In genomic region chr20:36235892-36236785, GRCh38 we compare ENCODE assay signal across 8 cellular contexts. TPM values are rescaled to one million over a fixed set of nuclear protein-coding genes. Genes with fewer than 3 reads are reported as not detected.
DNase-seq lines count a peak whose midpoint lies in the region; ATAC-seq and TF ChIP-seq lines count a peak whose summit lies in the region.

TSS of gene AAR2 (plus strand) at chr20:36236478. CDS start at chr20:36239869, 3,391 bp downstream.

- H3K4me3 Mint-ChIP-seq in CD4-positive, CD25-positive, alpha-beta regulatory T cell, result peak within 1 kb of the TSS; percentile 94 to 99 (median 96)
- H3K4me3 Mint-ChIP-seq in activated naive CD4-positive, alpha-beta T cell treated with anti-CD3 and anti-CD28 coated beads, Interleukin-2, amount 50 U/mL, for 24 hours, result peak within 1 kb of the TSS; percentile 91

- H3K4me3 ChIP-seq in CD4-positive, CD25-positive, alpha-beta regulatory T cell (ENCODE audit: low read depth, low read length), result peak within 1 kb of the TSS; percentile 98
- peak within 1 kb of the TSS; percentile 82 for H3K4me3 ChIP-seq in suprapubic skin

- no peaks in the 10 kb centered on the region for H3K9me3 Mint-ChIP-seq in CD4-positive, CD25-positive, alpha-beta regulatory T cell
- H3K9me3 Mint-ChIP-seq in activated naive CD4-positive, alpha-beta T cell treated with anti-CD3 and anti-CD28 coated beads, Interleukin-2, amount 50 U/mL, for 24 hours, result no peaks in the 10 kb centered on the region

- TF ChIP-seq EP300 in suprapubic skin (IDR thresholded peaks at IDR 0.05), result no peak

- TF ChIP-seq CTCF in omental fat pad (IDR thresholded peaks at IDR 0.05) (no peak), suprapubic skin (IDR thresholded peaks at IDR 0.05) (no peak)

- DNase-seq in CD4-positive, CD25-positive, alpha-beta regulatory T cell, result peak; percentile 47 to 90 (median 72)
- DNase-seq in NAMALWA (ENCODE audit: low spot score), result peak; percentile 83
- peak; percentile 58 for DNase-seq in SKM-1 (lab: John Stamatoyannopoulos, UW; ENCODE audit: unreplicated experiment)
- peak; percentile 22 for DNase-seq in glomerular endothelial cell (ENCODE audit: extremely low read depth, low read depth, low spot score)
- DNase-seq in omental fat pad (ENCODE audit: low spot score), result peak; percentile 25
- peak; percentile 86 to 91 for DNase-seq in suprapubic skin (ENCODE audit: low spot score in 2 of 2)

- no peaks in the 10 kb centered on the region for H3K9me3 ChIP-seq in CD4-positive, CD25-positive, alpha-beta regulatory T cell (ENCODE audit: control insufficient read depth in 2 of 2, low read length in 2 of 2)
- H3K9me3 ChIP-seq in suprapubic skin, result no peaks in the 10 kb centered on the region

- WGBS in suprapubic skin, result 12% methylated on average over 39 of the region's 44 CpGs

- peak in 1 of 2 donors; percentile 40 for TF ChIP-seq POLR2A in suprapubic skin (IDR thresholded peaks at IDR 0.05)

- H3K27me3 ChIP-seq in CD4-positive, CD25-positive, alpha-beta regulatory T cell (ENCODE audit: control insufficient read depth, insufficient read depth, low read length), result no peaks in the 10 kb centered on the region
- H3K27me3 ChIP-seq in suprapubic skin, result no peaks in the 10 kb centered on the region

- H3K36me3 Mint-ChIP-seq in CD4-positive, CD25-positive, alpha-beta regulatory T cell, result no peaks in the 10 kb centered on the region
- H3K36me3 Mint-ChIP-seq in activated naive CD4-positive, alpha-beta T cell treated with anti-CD3 and anti-CD28 coated beads, Interleukin-2, amount 50 U/mL, for 24 hours, result peaks cover 8% of the 10 kb centered on the region

- peak within 1 kb of the TSS; percentile 94 to 96 (median 94) for H3K27ac Mint-ChIP-seq in CD4-positive, CD25-positive, alpha-beta regulatory T cell
- H3K27ac Mint-ChIP-seq in activated naive CD4-positive, alpha-beta T cell treated with anti-CD3 and anti-CD28 coated beads, Interleukin-2, amount 50 U/mL, for 24 hours, result peak within 1 kb of the TSS; percentile 79

- peak within 1 kb of the TSS; percentile 66 for H3K27ac ChIP-seq in CD4-positive, CD25-positive, alpha-beta regulatory T cell (ENCODE audit: insufficient read depth, low read length, poor library complexity, severe bottlenecking)
- H3K27ac ChIP-seq in suprapubic skin, result peak within 1 kb of the TSS; percentile 85

- H3K36me3 ChIP-seq in CD4-positive, CD25-positive, alpha-beta regulatory T cell (ENCODE audit: control insufficient read depth, insufficient read depth, low read length), result peaks cover 17% of the 10 kb centered on the region
- H3K36me3 ChIP-seq in suprapubic skin, result peaks cover 16% of the 10 kb centered on the region

- peak; percentile 94 for ATAC-seq in CD4-positive, CD25-positive, alpha-beta regulatory T cell (ENCODE audit: low read depth in 2 of 2)
- ATAC-seq in GM21423 (IDR thresholded peaks at IDR 0.05; ENCODE audit: unreplicated experiment), result peak; percentile 76
- peak; percentile 93 for ATAC-seq in omental fat pad (ENCODE audit: low FRiP score)

- peaks cover 25 to 55% (median 41%) of the 10 kb centered on the region in 4 donors for H3K4me1 Mint-ChIP-seq in CD4-positive, CD25-positive, alpha-beta regulatory T cell
- H3K4me1 Mint-ChIP-seq in activated naive CD4-positive, alpha-beta T cell treated with anti-CD3 and anti-CD28 coated beads, Interleukin-2, amount 50 U/mL, for 24 hours, result peaks cover 41% of the 10 kb centered on the region

- no peaks in the 10 kb centered on the region for H3K27me3 Mint-ChIP-seq in CD4-positive, CD25-positive, alpha-beta regulatory T cell
- no peaks in the 10 kb centered on the region for H3K27me3 Mint-ChIP-seq in activated naive CD4-positive, alpha-beta T cell treated with anti-CD3 and anti-CD28 coated beads, Interleukin-2, amount 50 U/mL, for 24 hours

- H3K4me1 ChIP-seq in CD4-positive, CD25-positive, alpha-beta regulatory T cell (ENCODE audit: control insufficient read depth, insufficient read depth, low read length, poor library complexity, severe bottlenecking), result peaks cover 26% of the 10 kb centered on the region
- peaks cover 22% of the 10 kb centered on the region for H3K4me1 ChIP-seq in suprapubic skin

RNA-seq across cellular contexts. Expression of gene AAR2, which starts in this region (rescaled TPM):
- total RNA-seq in CD4-positive, CD25-positive, alpha-beta regulatory T cell, result 18.0 TPM
- 10 to 100 TPM; 46.4 to 58.3 (median 50.3) TPM for polyA plus RNA-seq in CD4-positive, CD25-positive, alpha-beta regulatory T cell
- total RNA-seq in glomerular endothelial cell, result 28.2 and 30.6 TPM in 2 replicates
- 10 to 100 TPM; 30.8 to 40.5 (median 32.3) TPM for total RNA-seq in omental fat pad
- total RNA-seq in suprapubic skin, result 10 to 100 TPM; 34.4 to 54.6 (median 43.8) TPM

Comparison
In these comparisons a context has a peak if more than half of its experiments do, and no peak if none do; other contexts are left out.
1. Peak in every context shown above with its lines: DNase-seq, ATAC-seq, H3K4me3 ChIP-seq and H3K27ac ChIP-seq.
2. DNase-seq: peak in every context shown above with its lines; median percentile 88 in suprapubic skin; 83 in NAMALWA; 72 in CD4-positive, CD25-positive, alpha-beta regulatory T cell; 58 in SKM-1; 25 in omental fat pad; 22 in glomerular endothelial cell.